In genomic region chrX:147738260-147738659, GRCh38 we compare ENCODE assay signal across 15 cellular contexts.
A peak's percentile ranks its signal among the peaks of the same experiment; 100 is the strongest.
DNase-seq lines count a peak whose midpoint lies in the region; ATAC-seq lines count a peak whose summit lies in the region.
"Had no signal": no experiment of that assay in that cellular context is flagged by ENCODE, and none has a peak within 500 bp of the region (broad histone marks: within the 10 kb centered on the region; RNA-seq: fewer than 3 reads in every experiment).

No MANE protein-coding gene starts in this region.

- no peaks in the 10 kb centered on the region for H3K36me3 Mint-ChIP-seq in activated naive CD4-positive, alpha-beta T cell treated with anti-CD3 and anti-CD28 coated beads for 36 hours (ENCODE audit: low read depth)
- H3K36me3 Mint-ChIP-seq in activated CD8-positive, alpha-beta T cell treated with anti-CD3 and anti-CD28 coated beads, Interleukin-2, amount 10 ng/mL, durations not matched to agents 7 days and 5 days (ENCODE audit: low read depth) = no peaks in the 10 kb centered on the region

- POLR2A ChIA-PET in activated CD8-positive, alpha-beta T cell treated with anti-CD3 and anti-CD28 coated beads, Interleukin-2, amount 10 ng/mL, durations not matched to agents 7 days and 5 days (lab: Charles Lee) = no interaction called here

- intact Hi-C loops in activated naive CD4-positive, alpha-beta T cell treated with anti-CD3 and anti-CD28 coated beads for 36 hours (cut with micrococcal nuclease) = loop anchor here (5.0 kb wide), 1 partner anchor 174 kb away; the partner anchor contains the start of gene FMR1

- H3K27ac Mint-ChIP-seq in activated naive CD4-positive, alpha-beta T cell treated with anti-CD3 and anti-CD28 coated beads for 36 hours = peak overlapping the region; percentile 48
- H3K27ac Mint-ChIP-seq in activated CD8-positive, alpha-beta T cell treated with anti-CD3 and anti-CD28 coated beads, Interleukin-2, amount 10 ng/mL, durations not matched to agents 7 days and 5 days = peak overlapping the region; percentile 80

- peaks cover 3% of the 10 kb centered on the region for H3K27me3 Mint-ChIP-seq in activated naive CD4-positive, alpha-beta T cell treated with anti-CD3 and anti-CD28 coated beads for 36 hours (ENCODE audit: low read depth)
- no peaks in the 10 kb centered on the region for H3K27me3 Mint-ChIP-seq in activated CD8-positive, alpha-beta T cell treated with anti-CD3 and anti-CD28 coated beads, Interleukin-2, amount 10 ng/mL, durations not matched to agents 7 days and 5 days (ENCODE audit: low read depth)

- no peak overlapping the region for H3K27ac ChIP-seq in caudate nucleus (ENCODE audit: low read depth, low read length)
- H3K27ac ChIP-seq: ascending aorta, neutrophil had no signal

- H3K9me3 Mint-ChIP-seq in activated naive CD4-positive, alpha-beta T cell treated with anti-CD3 and anti-CD28 coated beads for 36 hours = no peaks in the 10 kb centered on the region
- H3K9me3 Mint-ChIP-seq in activated CD8-positive, alpha-beta T cell treated with anti-CD3 and anti-CD28 coated beads, Interleukin-2, amount 10 ng/mL, durations not matched to agents 7 days and 5 days (ENCODE audit: insufficient read depth) = no peaks in the 10 kb centered on the region

- CTCF ChIA-PET in activated naive CD4-positive, alpha-beta T cell treated with anti-CD3 and anti-CD28 coated beads for 36 hours (lab: Charles Lee) = no interaction called here
- CTCF ChIA-PET in activated CD8-positive, alpha-beta T cell treated with anti-CD3 and anti-CD28 coated beads, Interleukin-2, amount 10 ng/mL, durations not matched to agents 7 days and 5 days (lab: Charles Lee) = no interaction called here

- no peak overlapping the region for H3K4me3 Mint-ChIP-seq in activated naive CD4-positive, alpha-beta T cell treated with anti-CD3 and anti-CD28 coated beads for 36 hours
- no peak overlapping the region for H3K4me3 Mint-ChIP-seq in activated CD8-positive, alpha-beta T cell treated with anti-CD3 and anti-CD28 coated beads, Interleukin-2, amount 10 ng/mL, durations not matched to agents 7 days and 5 days

- H3K4me1 Mint-ChIP-seq in activated naive CD4-positive, alpha-beta T cell treated with anti-CD3 and anti-CD28 coated beads for 36 hours (ENCODE audit: low read depth) = peaks cover 19% of the 10 kb centered on the region
- H3K4me1 Mint-ChIP-seq in activated CD8-positive, alpha-beta T cell treated with anti-CD3 and anti-CD28 coated beads, Interleukin-2, amount 10 ng/mL, durations not matched to agents 7 days and 5 days (ENCODE audit: low read depth) = peaks cover 31% of the 10 kb centered on the region

- ATAC-seq in activated CD8-positive, alpha-beta T cell treated with anti-CD3 and anti-CD28 coated beads, Interleukin-2, amount 10 ng/mL, durations not matched to agents 7 days and 5 days = peak; percentile 89
- peak; percentile 63 for ATAC-seq in stimulated activated naive CD8-positive, alpha-beta T cell treated with anti-CD3 and anti-CD28 coated beads, Interleukin-15, Interleukin-2, amounts not matched to agents 100 U/mL and 50 U/mL, for 24 hours
- ATAC-seq in GM19328 (IDR thresholded peaks at IDR 0.05; ENCODE audit: unreplicated experiment) = no peak
- ATAC-seq: left cardiac atrium had no signal

- peak; percentile 8 for DNase-seq in activated naive CD4-positive, alpha-beta T cell treated with anti-CD3 and anti-CD28 coated beads for 36 hours
- no peak for DNase-seq in activated naive CD4-positive, alpha-beta T cell (lab: John Stamatoyannopoulos, UW)
- DNase-seq in NOMO-1 (lab: John Stamatoyannopoulos, UW; ENCODE audit: unreplicated experiment in 2 of 2) = peak; percentile 27 to 52
- peak; percentile 43 for DNase-seq in activated CD8-positive, alpha-beta T cell treated with anti-CD3 and anti-CD28 coated beads, Interleukin-2, amount 10 ng/mL, durations not matched to agents 7 days and 5 days
- no peak for DNase-seq in stimulated activated naive CD8-positive, alpha-beta T cell treated with anti-CD3 and anti-CD28 coated beads, Interleukin-15, Interleukin-2, amounts not matched to agents 100 U/mL and 50 U/mL, for 24 hours
- no peak for DNase-seq in caudate nucleus (lab: John Stamatoyannopoulos, UW)
- no peak for DNase-seq in germinal center (ENCODE audit: low spot score)
- DNase-seq: GDM1, left cardiac atrium, MG63, midbrain, NCI-H526 had no signal

Comparison
In these comparisons a context has a peak if more than half of its experiments do, and no peak if none do; other contexts are left out.
1. DNase-seq: peak in activated naive CD4-positive, alpha-beta T cell treated with anti-CD3 and anti-CD28 coated beads for 36 hours (single experiment), NOMO-1 (2 of 2) and activated CD8-positive, alpha-beta T cell treated with anti-CD3 and anti-CD28 coated beads, Interleukin-2, amount 10 ng/mL, durations not matched to agents 7 days and 5 days (single experiment); none in activated naive CD4-positive, alpha-beta T cell (0 of 4), stimulated activated naive CD8-positive, alpha-beta T cell treated with anti-CD3 and anti-CD28 coated beads, Interleukin-15, Interleukin-2, amounts not matched to agents 100 U/mL and 50 U/mL, for 24 hours (single experiment), caudate nucleus (0 of 61) and germinal center (single experiment).